In the genomic region with DNA sequence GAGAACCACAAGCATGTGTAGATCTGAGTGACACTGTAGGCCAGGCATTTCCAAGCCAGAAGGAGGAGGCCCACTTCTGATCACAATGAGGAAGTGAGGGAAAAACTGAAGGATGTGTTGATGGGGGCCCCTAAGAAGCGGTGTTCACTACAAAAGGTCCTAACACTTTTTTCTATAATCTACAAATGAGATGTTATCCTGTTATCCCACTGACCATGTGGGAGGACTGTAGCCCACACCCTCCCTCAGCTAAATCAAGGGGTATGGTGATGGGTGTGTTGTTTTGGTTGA, we compare ENCODE assay signal across 22 cellular contexts.
"Had no signal": no experiment of that assay in that cellular context is flagged by ENCODE, and none has a peak within 500 bp of the region (broad histone marks: within the 10 kb centered on the region; RNA-seq: fewer than 3 reads in every experiment).

No MANE protein-coding gene starts in this region.

- H3K4me1 ChIP-seq: breast epithelium, Peyer's patch, SJSA1 had no signal

- H3K36me3 ChIP-seq: breast epithelium, MG63, SJSA1 had no signal

- H3K9me3 ChIP-seq: adrenal gland, breast epithelium, MG63, Peyer's patch, SJSA1 had no signal

- DNase-seq: activated CD4-positive, alpha-beta T cell treated with anti-CD3 and anti-CD28 coated beads for 4 hours; activated CD8-positive, alpha-beta memory T cell treated with anti-CD3 and anti-CD28 coated beads, Interleukin-2, amount 50 U/mL, for 4 hours; activated CD8-positive, alpha-beta T cell treated with anti-CD3 and anti-CD28 coated beads for 36 hours; activated naive CD4-positive, alpha-beta T cell treated with anti-CD3 and anti-CD28 coated beads, Interleukin-2, amount 50 U/mL, for 16 hours; activated naive CD8-positive, alpha-beta T cell treated with anti-CD3 and anti-CD28 coated beads, Interleukin-2, amount 10 ng/mL, durations not matched to agents 7 days and 5 days; central memory CD4-positive, alpha-beta T cell; MG63; NCI-H1105; NCI-H1436; NCI-H1694 treated with DMSO at 0.1 percent for 48 hours; NCI-H2029 treated with DMSO at 0.1 percent for 48 hours; NCI-H446; NCI-H524; Right ventricle myocardium superior; T-helper 17 cell; T1000 had no signal

- H3K4me3 ChIP-seq: adrenal gland, breast epithelium, coronary artery, MG63, Peyer's patch, SJSA1 had no signal

- H3K27ac ChIP-seq: adrenal gland, breast epithelium, coronary artery, Peyer's patch, RWPE1, SJSA1 had no signal

- H3K27me3 ChIP-seq: adrenal gland, breast epithelium, MG63, Peyer's patch, SJSA1 had no signal
